Comparison of ENCODE assay signal across 8 cellular contexts in the genomic region with DNA sequence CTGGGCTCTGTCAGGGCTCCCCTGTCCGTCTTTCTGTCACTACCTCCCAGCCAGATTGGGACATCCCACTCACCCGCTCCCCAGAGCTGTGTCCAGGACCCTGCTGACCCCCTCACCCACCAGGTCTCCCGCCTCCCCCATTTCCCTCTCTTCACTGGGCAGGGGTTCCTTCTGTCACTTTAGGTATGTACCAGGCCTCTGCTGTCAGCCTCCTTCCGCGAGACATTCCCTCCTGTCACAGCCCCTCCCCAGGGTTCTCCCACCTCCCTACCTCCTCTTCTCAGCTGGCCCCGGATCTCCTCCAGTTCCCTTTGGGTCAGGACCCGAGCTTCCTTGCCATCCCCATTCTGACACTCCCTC. TPM values are rescaled to one million over a fixed set of nuclear protein-coding genes. Genes with fewer than 3 reads are reported as not detected.
DNase-seq lines count a peak whose midpoint lies in the region; ATAC-seq, FAIRE-seq and TF ChIP-seq lines count a peak whose summit lies in the region.

No MANE protein-coding gene starts in this region.

- H3K4me1 ChIP-seq in CD8-positive, alpha-beta T cell (ENCODE audit: insufficient read depth, low read length) = peaks cover 26% of the 10 kb centered on the region
- H3K4me1 ChIP-seq in OCI-LY3 (ENCODE audit: low read length) = peaks cover 18% of the 10 kb centered on the region
- peaks cover 16% of the 10 kb centered on the region for H3K4me1 ChIP-seq in endothelial cell of umbilical vein (ENCODE audit: control insufficient read depth, extremely low read depth, insufficient read depth, low read length)
- peaks cover 17 to 18% of the 10 kb centered on the region in 2 experiments for H3K4me1 ChIP-seq in neutrophil (ENCODE audit: control insufficient read depth in 1 of 2, insufficient read depth in 1 of 2, low read depth in 1 of 2, low read length in 1 of 2)

- peak overlapping the region; percentile 95 for H3K27ac Mint-ChIP-seq in CD8-positive, alpha-beta T cell

- DNase-seq in CD8-positive, alpha-beta T cell = no peak
- DNase-seq in endothelial cell of umbilical vein (ENCODE audit: low read depth, low spot score) = no peak
- no peak for DNase-seq in head of caudate nucleus
- DNase-seq in GDM1 (lab: John Stamatoyannopoulos, UW) = no peak
- no peak for DNase-seq in HPDE6-E6E7 (ENCODE audit: extremely low spot score)
- DNase-seq in iPS-NIHi7 (ENCODE audit: extremely low spot score) = no peak

- peak overlapping the region; percentile 81 for H3K4me3 ChIP-seq in CD8-positive, alpha-beta T cell (ENCODE audit: low read depth, low read length)
- H3K4me3 ChIP-seq in OCI-LY3 (ENCODE audit: low read length) (peak overlapping the region; percentile 98), endothelial cell of umbilical vein (replicated peaks in 1 of 3; ENCODE audit: insufficient read depth in 1 of 3, low read depth in 1 of 3, low read length in 3 of 3) (peak overlapping the region; percentile 46 to 78 (median 76)), neutrophil (ENCODE audit: low read depth in 1 of 2, low read length in 1 of 2) (peak overlapping the region; percentile 68 to 73)

- no peak for FAIRE-seq in endothelial cell of umbilical vein (lab: Jason Lieb, UNC)

- no peaks in the 10 kb centered on the region for H4K20me1 ChIP-seq in OCI-LY3 (ENCODE audit: insufficient read depth, low read length)
- H4K20me1 ChIP-seq in endothelial cell of umbilical vein (replicated peaks; ENCODE audit: control insufficient read depth, extremely low read depth, insufficient read depth, low read length) = no peaks in the 10 kb centered on the region

- H3K4me2 ChIP-seq in OCI-LY3 (ENCODE audit: low read length) (peak overlapping the region; percentile 96), endothelial cell of umbilical vein (ENCODE audit: insufficient read depth, low read length) (peak overlapping the region; percentile 83)

- TF ChIP-seq POLR2A in endothelial cell of umbilical vein (IDR thresholded peaks at IDR 0.05; ENCODE audit: low read depth, low read length) = no peak

- intact Hi-C loops in CD8-positive, alpha-beta T cell (cut with DNase I, micrococcal nuclease) = loop anchor here (2.0 to 10.0 kb wide), 6 partner anchors 34 to 581 kb away; partner anchors contain the start of genes SLC25A51 (in 2 of the 2), EXOSC3 (in 1 of the 2) and SHB (in 1 of the 2)
- intact Hi-C loops in endothelial cell of umbilical vein (cut with micrococcal nuclease) (loop anchor here (10.0 kb wide), 1 partner anchor 299 kb away; the partner anchor contains the start of gene EXOSC3), head of caudate nucleus (cut with DNase I) (loop anchor here (10.0 kb wide), 2 partner anchors 109 to 419 kb away; partner anchors contain the start of genes SLC25A51 and TOMM5)

- H3K27me3 ChIP-seq in CD8-positive, alpha-beta T cell (ENCODE audit: insufficient read depth, low read length) = no peaks in the 10 kb centered on the region
- peaks cover 6% of the 10 kb centered on the region; the same call in 1 of the 2 replicates for H3K27me3 ChIP-seq in OCI-LY3 (ENCODE audit: low read depth, low read length)
- H3K27me3 ChIP-seq in endothelial cell of umbilical vein (ENCODE audit: control insufficient read depth in 2 of 2, insufficient read depth in 2 of 2, low read length in 2 of 2) = peaks cover 3 to 6% of the 10 kb centered on the region in 2 experiments
- peaks cover 9% of the 10 kb centered on the region for H3K27me3 ChIP-seq in neutrophil

- peaks cover 30% of the 10 kb centered on the region for H3K36me3 Mint-ChIP-seq in CD8-positive, alpha-beta T cell

- peak overlapping the region; percentile 80 for H3K27ac ChIP-seq in CD8-positive, alpha-beta T cell (ENCODE audit: low read depth, low read length)
- H3K27ac ChIP-seq in OCI-LY3 (ENCODE audit: low read length) = peak overlapping the region; percentile 23; the same call in 1 of the 2 replicates
- peak overlapping the region; percentile 36 for H3K27ac ChIP-seq in endothelial cell of umbilical vein (ENCODE audit: insufficient read depth, low read depth, low read length)
- peak overlapping the region; percentile 42 for H3K27ac ChIP-seq in neutrophil

- TSS peak; percentile 45 for BruUV-seq in endothelial cell of umbilical vein (replicated peaks; lab: Mats Ljungman, UMichigan)

- POLR2A ChIA-PET in CD8-positive, alpha-beta T cell (lab: Charles Lee) = interaction anchor here (1.1 to 2.6 kb wide), 6 partner anchors 15 to 106 kb away, joined by 3 to 18 read pairs (median 6); partner anchors contain the start of genes TOMM5 and ZBTB5
- POLR2A ChIA-PET in endothelial cell of umbilical vein (lab: Charles Lee) = interaction anchor here (2.3 kb wide), 1 partner anchor 21 kb away, joined by 9 read pairs; the partner anchor contains the start of gene ZBTB5

- ATAC-seq in CD8-positive, alpha-beta T cell = no peak

- H3K79me2 ChIP-seq in OCI-LY3 (ENCODE audit: low read length) = peaks cover 35% of the 10 kb centered on the region
- peaks cover 8% of the 10 kb centered on the region for H3K79me2 ChIP-seq in endothelial cell of umbilical vein (ENCODE audit: control insufficient read depth, insufficient read depth, low read length)

- H3K4me3 Mint-ChIP-seq in CD8-positive, alpha-beta T cell = peak overlapping the region; percentile 95

- CTCF ChIA-PET in CD8-positive, alpha-beta T cell (lab: Charles Lee) = interaction anchor here (0.8 to 2.1 kb wide), 6 partner anchors 16 to 108 kb away, joined by 3 to 6 read pairs (median 5); partner anchors contain the start of gene ZBTB5
- CTCF ChIA-PET in endothelial cell of umbilical vein (lab: Charles Lee) = interaction anchor here (1.3 to 3.5 kb wide), 3 partner anchors 14 to 778 kb away, joined by 4 to 12 read pairs (median 5); no protein-coding TSS in a partner anchor

- H3K9ac ChIP-seq in OCI-LY3 (ENCODE audit: low read length) (peak overlapping the region; percentile 92), endothelial cell of umbilical vein (replicated peaks; ENCODE audit: extremely low read depth, insufficient read depth, low read length) (peak overlapping the region; percentile 70)

- no peaks in the 10 kb centered on the region for H3K36me3 ChIP-seq in CD8-positive, alpha-beta T cell (ENCODE audit: insufficient read depth, low read length)
- H3K36me3 ChIP-seq in OCI-LY3 (replicated peaks; ENCODE audit: low read depth, low read length) = peaks cover 20% of the 10 kb centered on the region
- no peaks in the 10 kb centered on the region for H3K36me3 ChIP-seq in endothelial cell of umbilical vein (ENCODE audit: control insufficient read depth in 2 of 2, extremely low read depth in 1 of 2, insufficient read depth in 2 of 2, low read length in 2 of 2)
- H3K36me3 ChIP-seq in neutrophil = no peaks in the 10 kb centered on the region

- TF ChIP-seq CTCF in CD8-positive, alpha-beta T cell (IDR thresholded peaks at IDR 0.05) = no peak
- no peak for TF ChIP-seq CTCF in OCI-LY3 (IDR thresholded peaks at IDR 0.05; ENCODE audit: low read depth, low read length)
- no peak for TF ChIP-seq CTCF in endothelial cell of umbilical vein (IDR thresholded peaks at IDR 0.05; ENCODE audit: extremely low read depth in 1 of 2, insufficient read depth in 1 of 2, low read depth in 1 of 2, low read length in 2 of 2)
- no peak for TF ChIP-seq CTCF in neutrophil (IDR thresholded peaks at IDR 0.05)

- peaks cover 7% of the 10 kb centered on the region for H3K27me3 Mint-ChIP-seq in CD8-positive, alpha-beta T cell (ENCODE audit: low read depth)

- H3K9me1 ChIP-seq in endothelial cell of umbilical vein (replicated peaks; ENCODE audit: control insufficient read depth, extremely low read depth, insufficient read depth, low read length) = no peaks in the 10 kb centered on the region

- peak overlapping the region; percentile 50; the same call in 1 of the 2 replicates for H2AFZ ChIP-seq in OCI-LY3 (ENCODE audit: low read depth, low read length)
- peak overlapping the region; percentile 94 for H2AFZ ChIP-seq in endothelial cell of umbilical vein (ENCODE audit: low read depth, low read length)

- H3K9me3 Mint-ChIP-seq in CD8-positive, alpha-beta T cell = no peaks in the 10 kb centered on the region

- dilution Hi-C loops in endothelial cell of umbilical vein (cut with MboI; ENCODE audit: extremely low pct_ligation_motif_present, low sequenced_read_pairs) = no loop called here

- peaks cover 45% of the 10 kb centered on the region for H3K4me1 Mint-ChIP-seq in CD8-positive, alpha-beta T cell (ENCODE audit: low read depth)

- no peaks in the 10 kb centered on the region for H3K9me3 ChIP-seq in CD8-positive, alpha-beta T cell (ENCODE audit: low read length)
- H3K9me3 ChIP-seq in OCI-LY3 (ENCODE audit: insufficient read depth, low read length) (no peaks in the 10 kb centered on the region), endothelial cell of umbilical vein (replicated peaks; ENCODE audit: control insufficient read depth, insufficient read depth, low read length) (no peaks in the 10 kb centered on the region), neutrophil (no peaks in the 10 kb centered on the region)

TF ChIP-seq in endothelial cell of umbilical vein, 7 proteins besides CTCF, POLR2A, EP300 and RAD21 (continues in another document):
- no peak for TF ChIP-seq FOS (IDR thresholded peaks at IDR 0.05; ENCODE audit: borderline replicate concordance, insufficient read depth, low read length)
- TF ChIP-seq, protein P1, sequence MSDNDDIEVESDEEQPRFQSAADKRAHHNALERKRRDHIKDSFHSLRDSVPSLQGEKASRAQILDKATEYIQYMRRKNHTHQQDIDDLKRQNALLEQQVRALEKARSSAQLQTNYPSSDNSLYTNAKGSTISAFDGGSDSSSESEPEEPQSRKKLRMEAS (IDR thresholded peaks at IDR 0.05; ENCODE audit: insufficient read depth, insufficient read length) = no peak

RNA-seq across cellular contexts. Expression of gene POLR1E, which starts 0.5 kb away (rescaled TPM):
- 10 to 100 TPM; 27.2 to 27.8 TPM for total RNA-seq in CD8-positive, alpha-beta T cell
- 17.2 and 21.2 TPM in 2 replicates for total RNA-seq in endothelial cell of umbilical vein
- polyA plus RNA-seq in endothelial cell of umbilical vein = 6.3 and 9.0 TPM in 2 replicates
- 16.5 and 18.2 TPM in 2 replicates for polyA plus RNA-seq in endothelial cell of umbilical vein (2011; cell fraction: cytosol; rRNA removed)
- polyA plus RNA-seq in endothelial cell of umbilical vein (2011; cell fraction: nucleus; rRNA removed) = 8.7 and 11.1 TPM in 2 replicates
- 20.3 and 23.5 TPM in 2 replicates for polyA plus RNA-seq in endothelial cell of umbilical vein (2012)
- polyA minus RNA-seq in endothelial cell of umbilical vein = 9.9 and 11.0 TPM in 2 replicates
- 23.9 TPM for polyA minus RNA-seq in endothelial cell of umbilical vein (2011; cell fraction: cytosol; rRNA and poly(A)+ RNA removed)
- 5.5 and 5.9 TPM in 2 replicates for polyA minus RNA-seq in endothelial cell of umbilical vein (2011; cell fraction: nucleus; rRNA and poly(A)+ RNA removed)

RNA-seq across cellular contexts. Expression of gene ZBTB5, which starts 21.0 kb away (rescaled TPM):
- total RNA-seq in CD8-positive, alpha-beta T cell = 10 to 100 TPM; 18.5 to 18.7 TPM
- total RNA-seq in endothelial cell of umbilical vein = 9.6 and 10.0 TPM in 2 replicates
- 12.5 and 13.7 TPM in 2 replicates for polyA plus RNA-seq in endothelial cell of umbilical vein
- polyA plus RNA-seq in endothelial cell of umbilical vein (2011; cell fraction: cytosol; rRNA removed) = 8.7 and 10.0 TPM in 2 replicates
- 15.4 and 18.9 TPM in 2 replicates for polyA plus RNA-seq in endothelial cell of umbilical vein (2011; cell fraction: nucleus; rRNA removed)
- 5.6 and 6.7 TPM in 2 replicates for polyA plus RNA-seq in endothelial cell of umbilical vein (2012)
- 27.4 and 30.3 TPM in 2 replicates for polyA minus RNA-seq in endothelial cell of umbilical vein
- 14.2 TPM for polyA minus RNA-seq in endothelial cell of umbilical vein (2011; cell fraction: cytosol; rRNA and poly(A)+ RNA removed)
- polyA minus RNA-seq in endothelial cell of umbilical vein (2011; cell fraction: nucleus; rRNA and poly(A)+ RNA removed) = 15.0 and 23.9 TPM in 2 replicates

Comparison
In these comparisons a context has a peak if more than half of its experiments do, and no peak if none do; other contexts are left out.
1. H3K27ac ChIP-seq: peak in every context shown above with its lines; median percentile 80 in CD8-positive, alpha-beta T cell; 42 in neutrophil; 36 in endothelial cell of umbilical vein; 23 in OCI-LY3.